In genomic region chr17:71600137-71600789, GRCh38 we compare ENCODE assay signal across 16 cellular contexts.
A peak's percentile ranks its signal among the peaks of the same experiment; 100 is the strongest.
DNase-seq lines count a peak whose midpoint lies in the region; ATAC-seq and TF ChIP-seq lines count a peak whose summit lies in the region.
"Had no signal": no experiment of that assay in that cellular context is flagged by ENCODE, and none has a peak within 500 bp of the region (broad histone marks: within the 10 kb centered on the region; RNA-seq: fewer than 3 reads in every experiment).

No MANE protein-coding gene starts in this region.

- DNase-seq in GM23248 (peak; percentile 12), IMR-90 (peak; percentile 7), fibroblast of pulmonary artery (ENCODE audit: low read depth) (peak; percentile 21), NCI-H82 (lab: John Stamatoyannopoulos, UW) (no peak), retina (no peak)
- DNase-seq: DMS 273 treated with DMSO at 0.1 percent for 48 hours, HCEC 1CT, NCI-H2107, NCI-H226, NCI-H526, SHP77, T-helper 17 cell had no signal

- H3K9ac ChIP-seq in GM23248 = no peak overlapping the region
- no peak overlapping the region for H3K9ac ChIP-seq in IMR-90 (ENCODE audit: low read depth, low read length)
- H3K9ac ChIP-seq in skeletal muscle satellite cell (ENCODE audit: low read depth, low read length) = peak overlapping the region; percentile 2
- H3K9ac ChIP-seq: BLaER1 had no signal

- H3K36me3 ChIP-seq in GM23248 (ENCODE audit: low read depth) (no peaks in the 10 kb centered on the region), IMR-90 (ENCODE audit: control insufficient read depth, insufficient read depth, low read length) (no peaks in the 10 kb centered on the region), skeletal muscle satellite cell (ENCODE audit: insufficient read depth, low read length) (no peaks in the 10 kb centered on the region)
- H3K36me3 ChIP-seq: BLaER1 had no signal

- no peak for TF ChIP-seq POLR2A in IMR-90 (IDR thresholded peaks at IDR 0.05; ENCODE audit: low read depth, low read length)

- dilution Hi-C loops in IMR-90 (cut with HindIII; ENCODE audit: low sequenced_read_pairs, unreplicated experiment) = no loop called here

- no peak overlapping the region for H3K56ac ChIP-seq in IMR-90 (ENCODE audit: extremely low read depth, insufficient read depth, low read length)

- H3K9me3 ChIP-seq in GM23248 (ENCODE audit: low read depth) (no peaks in the 10 kb centered on the region), IMR-90 (ENCODE audit: control insufficient read depth, insufficient read depth, low read length) (no peaks in the 10 kb centered on the region), skeletal muscle satellite cell (replicated peaks; ENCODE audit: low read length) (no peaks in the 10 kb centered on the region)
- H3K9me3 ChIP-seq: BLaER1 had no signal

- no peak overlapping the region for H3K4me2 ChIP-seq in GM23248 (ENCODE audit: unreplicated experiment)
- no peak overlapping the region; the same call in 1 of the 2 replicates for H3K4me2 ChIP-seq in IMR-90 (ENCODE audit: low read depth, low read length)
- H3K4me2 ChIP-seq in skeletal muscle satellite cell (ENCODE audit: low read length) = peak overlapping the region; percentile 45
- H3K4me2 ChIP-seq: BLaER1 had no signal

- no peak overlapping the region for H2BK5ac ChIP-seq in IMR-90 (ENCODE audit: low read depth, low read length, poor library complexity, severe bottlenecking)

- WGBS in GM23248 (ENCODE audit: low coverage in 1 of 2, low lambda C conversion rate in 2 of 2, missing lambda C conversion rate in 2 of 2), 2 experiments = 66 to 69% methylated on average over 8 of the region's 8 CpGs
- WGBS in IMR-90 (ENCODE audit: extremely low coverage in 2 of 2, insufficient read length in 1 of 2), 2 experiments = no CpG with 5 or more reads among the region's 8 CpGs

- H2BK120ac ChIP-seq in IMR-90 (ENCODE audit: low read depth, low read length) = no peak overlapping the region

- H2AK9ac ChIP-seq in IMR-90 (replicated peaks; ENCODE audit: low read depth, low read length, poor library complexity) = no peak overlapping the region

- H4K5ac ChIP-seq in IMR-90 (ENCODE audit: low read depth, low read length) = no peak overlapping the region

- CTCF ChIA-PET in IMR-90 (lab: Yijun Ruan, JAX) = interaction anchor here (0.7 kb wide), 1 partner anchor 408 kb away, joined by 3 read pairs; no protein-coding TSS in a partner anchor

- no peaks in the 10 kb centered on the region for H3K79me2 ChIP-seq in GM23248 (ENCODE audit: insufficient read depth)

- ATAC-seq in IMR-90 (ENCODE audit: low read depth) (no peak), GM21723 (IDR thresholded peaks at IDR 0.05; ENCODE audit: unreplicated experiment) (no peak)
- ATAC-seq: Panc1, T-helper 17 cell had no signal

- no peak overlapping the region for H3K14ac ChIP-seq in IMR-90 (replicated peaks; ENCODE audit: low read depth, low read length)

- in situ Hi-C loops in GM23248 (cut with MboI) (no loop called here), IMR-90 (cut with MboI; ENCODE audit: low sequenced_read_pairs) (no loop called here)

- TF ChIP-seq CTCF in IMR-90 (conservative IDR thresholded peaks at IDR 0.05; ENCODE audit: low read depth, low read length) = no peak
- no peak for TF ChIP-seq CTCF in fibroblast of pulmonary artery (IDR thresholded peaks at IDR 0.05; ENCODE audit: low read length, missing control alignments)

- H3K27ac ChIP-seq in GM23248 (no peak overlapping the region), IMR-90 (ENCODE audit: insufficient read depth, low read length) (no peak overlapping the region)
- H3K27ac ChIP-seq: BLaER1 had no signal

- no peaks in the 10 kb centered on the region for H3K9me1 ChIP-seq in IMR-90 (ENCODE audit: insufficient read depth, low read length)

- no peak overlapping the region for H3K4ac ChIP-seq in IMR-90 (ENCODE audit: low read depth, low read length)

- no peak for TF ChIP-seq RAD21 in IMR-90 (IDR thresholded peaks at IDR 0.05; ENCODE audit: low read length)

- no peak overlapping the region for H3K23ac ChIP-seq in IMR-90 (ENCODE audit: low read depth, low read length)

- H3K4me1 ChIP-seq in GM23248 (ENCODE audit: insufficient read depth) = no peaks in the 10 kb centered on the region
- H3K4me1 ChIP-seq in IMR-90 (ENCODE audit: control insufficient read depth, insufficient read depth, low read length) = no peaks in the 10 kb centered on the region
- H3K4me1 ChIP-seq in skeletal muscle satellite cell (ENCODE audit: control insufficient read depth, insufficient read depth, low read length) = no peaks in the 10 kb centered on the region
- H3K4me1 ChIP-seq: BLaER1 had no signal

- H2BK15ac ChIP-seq in IMR-90 (ENCODE audit: low read depth, low read length) = no peak overlapping the region

- H2AFZ ChIP-seq in GM23248 (peak overlapping the region; percentile 34; the same call in 1 of the 2 replicates), IMR-90 (replicated peaks; ENCODE audit: low read length, poor library complexity) (no peak overlapping the region)

- H4K8ac ChIP-seq in IMR-90 (ENCODE audit: low read depth in 2 of 2, low read length in 2 of 2) = no peak overlapping the region

- H3K9me2 ChIP-seq in GM23248 (ENCODE audit: insufficient read depth) = no peaks in the 10 kb centered on the region

- H3F3A ChIP-seq in GM23248 (ENCODE audit: insufficient read depth) = no peaks in the 10 kb centered on the region

- POLR2A ChIA-PET in IMR-90 (lab: Charles Lee; ENCODE audit: unreplicated experiment) = no interaction called here

- H2AK5ac ChIP-seq in IMR-90 (ENCODE audit: low read depth, low read length) = no peak overlapping the region

- H3K18ac ChIP-seq in IMR-90 (ENCODE audit: low read depth, low read length) = no peak overlapping the region

- intact Hi-C loops in IMR-90 (cut with micrococcal nuclease) = no loop called here

- H4K20me1 ChIP-seq in GM23248 (ENCODE audit: insufficient read depth) (no peaks in the 10 kb centered on the region), IMR-90 (ENCODE audit: insufficient read depth, low read length) (no peaks in the 10 kb centered on the region)
- H4K20me1 ChIP-seq: BLaER1 had no signal

- no TSS peak for BruUV-seq in IMR-90 (replicated peaks; lab: Mats Ljungman, UMichigan)

- H4K91ac ChIP-seq in IMR-90 (ENCODE audit: insufficient read depth, low read depth, low read length) = no peak overlapping the region

- no peaks in the 10 kb centered on the region for H3K27me3 ChIP-seq in GM23248 (replicated peaks; ENCODE audit: insufficient read depth)
- no peaks in the 10 kb centered on the region for H3K27me3 ChIP-seq in IMR-90 (ENCODE audit: control insufficient read depth, insufficient read depth, low read length)
- no peaks in the 10 kb centered on the region for H3K27me3 ChIP-seq in skeletal muscle satellite cell (ENCODE audit: control insufficient read depth, insufficient read depth, low read length)
- H3K27me3 ChIP-seq: BLaER1 had no signal

- H3K4me3 ChIP-seq in GM23248 (no peak overlapping the region), IMR-90 (ENCODE audit: insufficient read depth, low read depth, low read length) (no peak overlapping the region), fibroblast of pulmonary artery (replicated peaks; ENCODE audit: low read depth, low read length) (no peak overlapping the region), skeletal muscle satellite cell (ENCODE audit: low read length) (no peak overlapping the region)
- H3K4me3 ChIP-seq: BLaER1 had no signal

- no peak overlapping the region for H2BK20ac ChIP-seq in IMR-90 (ENCODE audit: low read depth, low read length)

- H3K79me1 ChIP-seq in IMR-90 (ENCODE audit: low read depth in 1 of 2, low read length in 2 of 2) = no peaks in the 10 kb centered on the region

TF ChIP-seq in IMR-90, 13 proteins besides CTCF, POLR2A, EP300 and RAD21:
- TF ChIP-seq CHD1 (IDR thresholded peaks at IDR 0.05; ENCODE audit: low read depth, low read length) (no peak), RCOR1 (IDR thresholded peaks at IDR 0.05; ENCODE audit: insufficient replicate concordance, low read length) (no peak), ELK1 (IDR thresholded peaks at IDR 0.05; ENCODE audit: borderline replicate concordance, low read depth, low read length) (no peak), MAZ (IDR thresholded peaks at IDR 0.05; ENCODE audit: borderline replicate concordance, low read depth, low read length) (no peak), MAFK (IDR thresholded peaks at IDR 0.05; ENCODE audit: low read depth, low read length) (no peak), USF2 (IDR thresholded peaks at IDR 0.05; ENCODE audit: low read depth, low read length) (no peak), MXI1 (IDR thresholded peaks at IDR 0.05; ENCODE audit: borderline replicate concordance, low read depth, low read length) (no peak), FOS (IDR thresholded peaks at IDR 0.05; ENCODE audit: low read depth, low read length) (no peak), RFX5 (IDR thresholded peaks at IDR 0.05; ENCODE audit: low read depth, low read length) (no peak), CEBPB (IDR thresholded peaks at IDR 0.05; ENCODE audit: low read depth, low read length) (no peak), BHLHE40 (IDR thresholded peaks at IDR 0.05; ENCODE audit: low read depth, low read length) (no peak), SMC3 (IDR thresholded peaks at IDR 0.05; ENCODE audit: low read depth, low read length) (no peak), NFE2L2 (IDR thresholded peaks at IDR 0.05; ENCODE audit: low read depth, low read length) (no peak)

Comparison
In these comparisons a context has a peak if more than half of its experiments do, and no peak if none do; other contexts are left out.
1. DNase-seq: peak in GM23248 (single experiment), IMR-90 (single experiment) and fibroblast of pulmonary artery (single experiment); none in NCI-H82 (single experiment) and retina (single experiment).